14 cellular contexts compared by ENCODE assay signal in the genomic region with DNA sequence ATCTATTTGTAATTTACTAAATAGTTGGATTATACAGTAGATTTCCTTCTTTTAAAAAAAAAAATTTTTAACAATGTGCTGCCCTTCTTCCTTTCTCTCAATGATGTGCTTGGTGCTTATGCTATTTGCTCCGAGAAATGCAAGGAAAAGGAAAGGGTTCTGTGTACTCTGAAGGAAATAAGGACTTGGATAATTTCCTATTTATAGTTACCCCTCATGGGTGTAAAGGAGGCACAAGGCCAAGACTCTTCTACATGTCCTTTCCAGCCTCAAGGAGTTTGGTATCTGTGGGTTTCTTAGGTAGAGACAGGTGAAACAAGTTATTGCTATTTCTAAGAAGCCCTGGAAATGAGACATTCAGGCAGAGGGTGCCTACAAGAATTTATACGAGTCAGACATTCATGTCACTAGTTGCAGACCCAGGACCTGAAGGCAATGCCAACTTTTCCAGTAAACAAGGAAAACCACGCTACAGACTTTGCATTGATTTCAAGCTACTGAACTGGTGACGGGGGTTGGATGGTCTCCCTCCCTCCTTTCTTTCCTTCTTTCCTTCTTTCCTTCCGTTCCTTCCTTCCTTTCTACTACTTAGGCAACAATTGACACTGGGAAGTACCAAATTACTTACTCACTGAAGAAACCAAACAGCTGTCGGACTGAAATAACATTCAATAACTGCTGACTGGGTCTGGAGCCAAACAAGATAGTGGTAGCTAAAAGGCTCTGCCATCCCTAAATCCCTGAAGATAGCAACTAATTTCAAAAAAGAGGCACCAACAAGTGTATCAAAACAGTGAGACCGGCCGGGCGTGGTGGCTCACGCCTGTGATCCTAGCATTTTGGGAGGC. TPM values are rescaled to one million over a fixed set of nuclear protein-coding genes. Genes with fewer than 3 reads are reported as not detected.
DNase-seq lines count a peak whose midpoint lies in the region; ATAC-seq and TF ChIP-seq lines count a peak whose summit lies in the region.
"Had no signal": no experiment of that assay in that cellular context is flagged by ENCODE, and none has a peak within 500 bp of the region (broad histone marks: within the 10 kb centered on the region; RNA-seq: fewer than 3 reads in every experiment).

No MANE protein-coding gene starts in this region.

- peaks cover 28% of the 10 kb centered on the region for H3K36me3 Mint-ChIP-seq in activated CD4-positive, alpha-beta T cell treated with anti-CD3 and anti-CD28 coated beads for 36 hours (ENCODE audit: low read depth)

- H3K9ac ChIP-seq in PC-3 (ENCODE audit: low read length), result no peak overlapping the region

- H3K36me3 ChIP-seq in adrenal gland (replicated peaks in 1 of 2) (peaks cover 0 to 29% of the 10 kb centered on the region in 2 donors), left ventricle myocardium inferior (peaks cover 22% of the 10 kb centered on the region), spleen (peaks cover 1 to 79% (median 23%) of the 10 kb centered on the region in 6 donors), PC-3 (ENCODE audit: low read depth, low read length) (no peaks in the 10 kb centered on the region)

- no peaks in the 10 kb centered on the region for H3K9me3 Mint-ChIP-seq in activated CD4-positive, alpha-beta T cell treated with anti-CD3 and anti-CD28 coated beads for 36 hours (ENCODE audit: low read depth)
- H3K9me3 Mint-ChIP-seq: activated naive CD4-positive, alpha-beta T cell treated with anti-CD3 and anti-CD28 coated beads, Interleukin-2, amount 10 ng/mL, durations not matched to agents 7 days and 5 days had no signal

- H4K20me1 ChIP-seq in PC-3 (ENCODE audit: low read length), result no peaks in the 10 kb centered on the region

- H3K27ac Mint-ChIP-seq in activated CD4-positive, alpha-beta T cell treated with anti-CD3 and anti-CD28 coated beads for 36 hours, result peak overlapping the region; percentile 20
- H3K27ac Mint-ChIP-seq: activated naive CD4-positive, alpha-beta T cell treated with anti-CD3 and anti-CD28 coated beads, Interleukin-2, amount 10 ng/mL, durations not matched to agents 7 days and 5 days had no signal

- peak overlapping the region in 3 of 5 donors; percentile 28 to 44 (median 33) for H3K27ac ChIP-seq in adrenal gland
- peak overlapping the region; percentile 47 for H3K27ac ChIP-seq in left ventricle myocardium inferior (replicated peaks)
- peak overlapping the region in 6 of 8 donors; percentile 7 to 62 (median 45) for H3K27ac ChIP-seq in spleen
- H3K27ac ChIP-seq in PC-3 (ENCODE audit: low read length), result no peak overlapping the region

- TF ChIP-seq CTCF in adrenal gland (IDR thresholded peaks at IDR 0.05) (no peak), left ventricle myocardium inferior (IDR thresholded peaks at IDR 0.05; ENCODE audit: borderline replicate concordance) (no peak), spleen (IDR thresholded peaks at IDR 0.05 in 8 of 11, conservative IDR thresholded peaks at IDR 0.05 in 3 of 11) (no peak), PC-3 (conservative IDR thresholded peaks at IDR 0.05; ENCODE audit: low read depth, low read length) (no peak)

- no peaks in the 10 kb centered on the region for H3K79me2 ChIP-seq in PC-3 (ENCODE audit: low read length)

- no peak for TF ChIP-seq POLR2A in adrenal gland (IDR thresholded peaks at IDR 0.05)
- no peak for TF ChIP-seq POLR2A in spleen (IDR thresholded peaks at IDR 0.05)

- intact Hi-C loops in activated CD4-positive, alpha-beta T cell treated with anti-CD3 and anti-CD28 coated beads for 36 hours (cut with DNase I, micrococcal nuclease), result no loop called here
- intact Hi-C loops in adrenal gland (cut with DNase I), result loop anchor here in 1 of 2 donors (10.0 kb wide), 1 partner anchor 177 kb away; no protein-coding TSS in a partner anchor
- intact Hi-C loops in left ventricle myocardium inferior (cut with micrococcal nuclease), result no loop called here
- intact Hi-C loops in spleen (cut with DNase I; ENCODE audit: low total_unique reads), result no loop called here
- intact Hi-C loops in PC-3 (cut with micrococcal nuclease), result no loop called here

- H2AFZ ChIP-seq in PC-3 (ENCODE audit: low read length), result no peak overlapping the region

- H3K4me1 ChIP-seq in adrenal gland (replicated peaks in 1 of 2) (peaks cover 5 to 18% of the 10 kb centered on the region in 2 donors), left ventricle myocardium inferior (peaks cover 23% of the 10 kb centered on the region), spleen (peaks cover 3 to 44% (median 14%) of the 10 kb centered on the region in 6 donors), PC-3 (ENCODE audit: insufficient read depth, low read length) (no peaks in the 10 kb centered on the region)

- ATAC-seq in activated CD4-positive, alpha-beta T cell treated with anti-CD3 and anti-CD28 coated beads for 36 hours, result peak; percentile 14
- no peak for ATAC-seq in GM19467 (IDR thresholded peaks at IDR 0.05; ENCODE audit: unreplicated experiment)
- no peak for ATAC-seq in GM18517 (IDR thresholded peaks at IDR 0.05; ENCODE audit: unreplicated experiment)
- ATAC-seq in PC-3, result no peak

- H3K27me3 ChIP-seq in adrenal gland, result no peaks in the 10 kb centered on the region
- no peaks in the 10 kb centered on the region for H3K27me3 ChIP-seq in left ventricle myocardium inferior (ENCODE audit: low read depth)
- no peaks in the 10 kb centered on the region for H3K27me3 ChIP-seq in spleen (replicated peaks in 1 of 7)
- H3K27me3 ChIP-seq in PC-3 (ENCODE audit: low read length), result no peaks in the 10 kb centered on the region

- H3K9me2 ChIP-seq in PC-3 (replicated peaks; ENCODE audit: low read length), result no peaks in the 10 kb centered on the region

- H3K9me3 ChIP-seq in adrenal gland (replicated peaks in 1 of 3) (no peaks in the 10 kb centered on the region), left ventricle myocardium inferior (replicated peaks) (no peaks in the 10 kb centered on the region), spleen (no peaks in the 10 kb centered on the region), PC-3 (ENCODE audit: low read length) (no peaks in the 10 kb centered on the region)

- 68 to 76% (median 70%) methylated on average over 10 of the region's 10 CpGs for WGBS in adrenal gland, 4 donors
- 60 to 68% (median 65%) methylated on average over 10 of the region's 10 CpGs for WGBS in spleen, 5 donors

- no peaks in the 10 kb centered on the region for H3K27me3 Mint-ChIP-seq in activated CD4-positive, alpha-beta T cell treated with anti-CD3 and anti-CD28 coated beads for 36 hours
- H3K27me3 Mint-ChIP-seq: activated naive CD4-positive, alpha-beta T cell treated with anti-CD3 and anti-CD28 coated beads, Interleukin-2, amount 10 ng/mL, durations not matched to agents 7 days and 5 days had no signal

- POLR2A ChIA-PET in activated CD4-positive, alpha-beta T cell treated with anti-CD3 and anti-CD28 coated beads for 36 hours (lab: Charles Lee), result no interaction called here
- POLR2A ChIA-PET in PC-3 (lab: Charles Lee; ENCODE audit: unreplicated experiment), result no interaction called here

- no peak overlapping the region for H3K4me3 ChIP-seq in adrenal gland
- H3K4me3 ChIP-seq in left ventricle myocardium inferior, result no peak overlapping the region
- no peak overlapping the region for H3K4me3 ChIP-seq in spleen
- H3K4me3 ChIP-seq in PC-3 (ENCODE audit: low read length), result no peak overlapping the region

- no peak overlapping the region for H3K4me2 ChIP-seq in PC-3 (ENCODE audit: low read length)

- no peak for DNase-seq in activated CD4-positive, alpha-beta T cell treated with anti-CD3 and anti-CD28 coated beads for 36 hours
- no peak for DNase-seq in activated CD4-positive, alpha-beta T cell treated with anti-CD3 and anti-CD28 coated beads for 48 hours
- peak in 2 of 7 donors; percentile 15 to 42 for DNase-seq in adrenal gland
- DNase-seq in left ventricle myocardium inferior, result no peak
- no peak for DNase-seq in spleen
- DNase-seq in PC-3, result no peak
- DNase-seq: activated naive CD4-positive, alpha-beta T cell treated with anti-CD3 and anti-CD28 coated beads, Interleukin-2, amount 10 ng/mL, durations not matched to agents 7 days and 5 days; effector CD8-positive, alpha-beta T cell; NCI-H446; SHP77; stimulated activated CD4-positive, alpha-beta T cell treated with anti-CD3 and anti-CD28 coated beads, Interleukin-12 subunit alpha, Interleukin-12 subunit beta, amount 100 ng/mL, for 4 hours had no signal

- peaks cover 22% of the 10 kb centered on the region for H3K4me1 Mint-ChIP-seq in activated CD4-positive, alpha-beta T cell treated with anti-CD3 and anti-CD28 coated beads for 36 hours

- H3K4me3 Mint-ChIP-seq in activated CD4-positive, alpha-beta T cell treated with anti-CD3 and anti-CD28 coated beads for 36 hours, result no peak overlapping the region
- H3K4me3 Mint-ChIP-seq: activated naive CD4-positive, alpha-beta T cell treated with anti-CD3 and anti-CD28 coated beads, Interleukin-2, amount 10 ng/mL, durations not matched to agents 7 days and 5 days had no signal

- CTCF ChIA-PET in activated CD4-positive, alpha-beta T cell treated with anti-CD3 and anti-CD28 coated beads for 36 hours (lab: Charles Lee), result interaction anchor here (0.6 to 0.8 kb wide), 3 partner anchors 134 to 451 kb away, joined by 3 to 5 read pairs (median 3); no protein-coding TSS in a partner anchor
- CTCF ChIA-PET in PC-3 (lab: Charles Lee), result no interaction called here

- no TSS peak for BruUV-seq in PC-3 (replicated peaks; lab: Mats Ljungman, UMichigan)

- H3F3A ChIP-seq in PC-3 (ENCODE audit: low read length, unreplicated experiment), result no peaks in the 10 kb centered on the region

RNA-seq across cellular contexts. Expression of gene GHDC, which starts 33.8 kb away (rescaled TPM):
- 10 to 100 TPM; 11.3 to 15.5 TPM for total RNA-seq in activated CD4-positive, alpha-beta T cell treated with anti-CD3 and anti-CD28 coated beads for 36 hours
- total RNA-seq in adrenal gland (100 to 1,000 TPM in 1 of 8 donors, 10 to 100 TPM in 7; 36.4 to 344 (median 73.6) TPM), left ventricle myocardium inferior (8.4 TPM), spleen (100 to 1,000 TPM in 3 of 7 donors, 10 to 100 TPM in 4; 29.4 to 122 (median 58.0) TPM), PC-3 (2014; rRNA removed) (not detected in 2 replicates)
- polyA plus RNA-seq in adrenal gland (10 to 100 TPM; 10.5 to 33.9 (median 30.4) TPM), spleen (10 to 100 TPM; 22.0 to 33.1 (median 26.1) TPM)

RNA-seq across cellular contexts. Expression of gene HCRT, which starts 42.8 kb away (rescaled TPM):
- not detected for total RNA-seq in activated CD4-positive, alpha-beta T cell treated with anti-CD3 and anti-CD28 coated beads for 36 hours
- total RNA-seq in adrenal gland, result not detected
- polyA plus RNA-seq in adrenal gland, result not detected
- total RNA-seq in left ventricle myocardium inferior, result not detected
- total RNA-seq in spleen, result not detected
- polyA plus RNA-seq in spleen, result not detected
- total RNA-seq in PC-3 (2014; rRNA removed), result not detected in 2 replicates
- total RNA-seq: A172 had no signal

RNA-seq across cellular contexts. Expression of gene KCNH4, which starts 47.1 kb away (rescaled TPM):
- under 1 TPM; 0.43 to 0.53 TPM for total RNA-seq in activated CD4-positive, alpha-beta T cell treated with anti-CD3 and anti-CD28 coated beads for 36 hours
- total RNA-seq in adrenal gland (under 1 TPM in 6 of 8 donors, not detected in 2; 0.14 to 0.41 (median 0.19) TPM), left ventricle myocardium inferior (0.16 TPM), spleen (under 1 TPM; 0.17 to 0.52 (median 0.26) TPM), PC-3 (2014; rRNA removed) (not detected in 2 replicates)
- polyA plus RNA-seq in adrenal gland (1 to 10 TPM in 1 of 3 donors, under 1 TPM in 2; 0.13 to 1.0 (median 0.26) TPM), spleen (under 1 TPM; 0.14 to 0.32 (median 0.15) TPM)
- total RNA-seq: A172 had no signal

RNA-seq across cellular contexts. Expression of gene STAT5B, which starts 48.1 kb away (rescaled TPM):
- 100 to 1,000 TPM; 162 to 203 TPM for total RNA-seq in activated CD4-positive, alpha-beta T cell treated with anti-CD3 and anti-CD28 coated beads for 36 hours
- total RNA-seq in adrenal gland, result 100 to 1,000 TPM in 6 of 8 donors, 10 to 100 TPM in 2; 79.0 to 128 (median 114) TPM
- 10 to 100 TPM; 44.7 to 70.6 (median 58.1) TPM for polyA plus RNA-seq in adrenal gland
- 30.7 TPM for total RNA-seq in left ventricle myocardium inferior
- 100 to 1,000 TPM in 5 of 7 donors, 10 to 100 TPM in 2; 90.2 to 171 (median 103) TPM for total RNA-seq in spleen
- polyA plus RNA-seq in spleen, result 10 to 100 TPM; 26.4 to 34.7 (median 26.4) TPM
- total RNA-seq in PC-3 (2014; rRNA removed), result not detected in 2 replicates
